ENCODE assay signal across 1 cellular context in genomic region chr20:63102720-63103375, GRCh38.
TF ChIP-seq lines count a peak whose summit lies in the region.

No MANE protein-coding gene starts in this region.

TF ChIP-seq in HEK293, 187 proteins besides CTCF, POLR2A, EP300 and RAD21 (continued from another document):
- no peak for TF ChIP-seq HIC1 (tag by site-specific recombination; IDR thresholded peaks at IDR 0.05)
- peak; percentile 57 for TF ChIP-seq PATZ1 (tag by site-specific recombination; IDR thresholded peaks at IDR 0.05)
- TF ChIP-seq KLF8 (tag by site-specific recombination; IDR thresholded peaks at IDR 0.05) = no peak
- no peak for TF ChIP-seq REPIN1 (tag by site-specific recombination; IDR thresholded peaks at IDR 0.05; ENCODE audit: low read depth)
- peak; percentile 74 for TF ChIP-seq ZNF449 (tag by site-specific recombination; IDR thresholded peaks at IDR 0.05)
- TF ChIP-seq ZNF600 (tag by site-specific recombination; IDR thresholded peaks at IDR 0.05) = peak; percentile 83
- TF ChIP-seq SCRT1 (tag by site-specific recombination; IDR thresholded peaks at IDR 0.05; ENCODE audit: borderline replicate concordance) = no peak
- TF ChIP-seq ZXDB (tag by site-specific recombination; IDR thresholded peaks at IDR 0.05) = peak; percentile 54; the same call in 1 of the 2 replicates
- peak; percentile 73 for TF ChIP-seq ZBTB8A (tag by site-specific recombination; IDR thresholded peaks at IDR 0.05)
- no peak; the same call in none of the 2 replicates for TF ChIP-seq ZFHX2 (tag by site-specific recombination; conservative IDR thresholded peaks at IDR 0.05)
- no peak for TF ChIP-seq ZSCAN5A (tag by site-specific recombination; IDR thresholded peaks at IDR 0.05)
- no peak for TF ChIP-seq ZNF48 (tag by site-specific recombination; IDR thresholded peaks at IDR 0.05)
- TF ChIP-seq ZBTB10 (tag by site-specific recombination; IDR thresholded peaks at IDR 0.05) = peak; percentile 42; the same call in 1 of the 2 replicates
- peak; percentile 91 for TF ChIP-seq ZBTB20 (tag by site-specific recombination; IDR thresholded peaks at IDR 0.05)
- no peak for TF ChIP-seq ZNF324 (tag by site-specific recombination; IDR thresholded peaks at IDR 0.05)
- TF ChIP-seq ZNF654 (tag by site-specific recombination; IDR thresholded peaks at IDR 0.05; ENCODE audit: low read depth) = no peak
- TF ChIP-seq EGR2 (tag by site-specific recombination; IDR thresholded peaks at IDR 0.05; ENCODE audit: low read depth) = no peak
- peak; percentile 53; the same call in 1 of the 2 replicates for TF ChIP-seq KLF16 (tag by site-specific recombination; IDR thresholded peaks at IDR 0.05)
- peak; percentile 26; the same call in 1 of the 2 replicates for TF ChIP-seq ZFP69B (tag by site-specific recombination; IDR thresholded peaks at IDR 0.05)
- peak; percentile 73 for TF ChIP-seq SP2 (tag by site-specific recombination; IDR thresholded peaks at IDR 0.05)
- TF ChIP-seq ZNF398 (tag by site-specific recombination; IDR thresholded peaks at IDR 0.05) = peak; percentile 31; the same call in 1 of the 2 replicates
TF ChIP-seq in HEK293: peak in this region for 18.
